25 cellular contexts compared by ENCODE assay signal in the genomic region with DNA sequence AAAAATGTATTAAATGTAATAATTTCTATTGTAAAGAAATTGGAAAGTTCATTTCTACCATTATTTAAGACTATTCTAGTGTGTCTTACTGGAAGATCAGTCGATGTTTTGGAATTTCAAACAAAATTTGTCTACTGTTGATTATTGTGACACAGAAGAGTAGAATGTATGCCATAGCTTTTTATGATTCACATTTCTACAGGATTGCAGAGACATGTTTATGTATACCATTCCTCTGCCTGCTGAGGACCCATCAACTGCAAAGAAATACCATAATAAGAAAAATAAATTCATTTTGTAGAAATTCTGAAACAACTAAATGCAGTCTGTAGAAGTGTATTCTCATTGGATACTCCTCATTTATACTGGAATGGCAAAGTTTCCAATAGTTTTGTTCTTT.
"Had no signal": no experiment of that assay in that cellular context is flagged by ENCODE, and none has a peak within 500 bp of the region (broad histone marks: within the 10 kb centered on the region; RNA-seq: fewer than 3 reads in every experiment).

No MANE protein-coding gene starts in this region.

- H3K9me3 Mint-ChIP-seq: activated CD4-positive, alpha-beta memory T cell treated with anti-CD3 and anti-CD28 coated beads, Interleukin-2, amount 10 ng/mL, durations not matched to agents 7 days and 5 days; activated naive CD8-positive, alpha-beta T cell treated with anti-CD3 and anti-CD28 coated beads, Interleukin-2, amount 10 ng/mL, durations not matched to agents 7 days and 5 days; activated T-helper 17 cell treated with anti-CD3 and anti-CD28 coated beads, Interleukin-2, amount 50 U/mL, for 72 hours; brain; memory B cell; WTC11 had no signal

- H3K27me3 Mint-ChIP-seq: activated CD4-positive, alpha-beta memory T cell treated with anti-CD3 and anti-CD28 coated beads, Interleukin-2, amount 10 ng/mL, durations not matched to agents 7 days and 5 days; activated CD8-positive, alpha-beta memory T cell treated with anti-CD3 and anti-CD28 coated beads, Interleukin-2, amount 10 ng/mL, durations not matched to agents 7 days and 5 days; activated naive CD8-positive, alpha-beta T cell treated with anti-CD3 and anti-CD28 coated beads, Interleukin-2, amount 10 ng/mL, durations not matched to agents 7 days and 5 days; activated T-helper 17 cell treated with anti-CD3 and anti-CD28 coated beads, Interleukin-2, amount 50 U/mL, for 72 hours; brain; central memory CD8-positive, alpha-beta T cell; memory B cell had no signal

- H3K27me3 ChIP-seq: esophagus squamous epithelium, gastrocnemius medialis, heart left ventricle, right atrium auricular region, suprapubic skin, vagina had no signal

- H3K27ac ChIP-seq: esophagus squamous epithelium, gastrocnemius medialis, heart left ventricle, prostate gland, right atrium auricular region, skin epidermis, suprapubic skin, vagina had no signal

- H3K4me3 ChIP-seq: esophagus squamous epithelium, gastrocnemius medialis, heart left ventricle, prostate gland, right atrium auricular region, skin epidermis, suprapubic skin, vagina had no signal

- H3K9me3 ChIP-seq: esophagus squamous epithelium, gastrocnemius medialis, heart left ventricle, prostate gland, right atrium auricular region, suprapubic skin, vagina had no signal

- ATAC-seq: activated CD8-positive, alpha-beta memory T cell treated with anti-CD3 and anti-CD28 coated beads, Interleukin-2, amount 10 ng/mL, durations not matched to agents 7 days and 5 days; activated T-helper 17 cell treated with anti-CD3 and anti-CD28 coated beads, Interleukin-2, amount 50 U/mL, for 72 hours; gastrocnemius medialis; heart left ventricle; left ventricle myocardium superior; stimulated activated naive CD8-positive, alpha-beta T cell treated with anti-CD3 and anti-CD28 coated beads, Interleukin-15, Interleukin-2, amounts not matched to agents 100 U/mL and 50 U/mL, for 24 hours; WTC11 had no signal

- H3K27ac Mint-ChIP-seq: activated CD4-positive, alpha-beta memory T cell treated with anti-CD3 and anti-CD28 coated beads, Interleukin-2, amount 10 ng/mL, durations not matched to agents 7 days and 5 days; activated CD8-positive, alpha-beta memory T cell treated with anti-CD3 and anti-CD28 coated beads, Interleukin-2, amount 10 ng/mL, durations not matched to agents 7 days and 5 days; activated naive CD8-positive, alpha-beta T cell treated with anti-CD3 and anti-CD28 coated beads, Interleukin-2, amount 10 ng/mL, durations not matched to agents 7 days and 5 days; activated T-helper 17 cell treated with anti-CD3 and anti-CD28 coated beads, Interleukin-2, amount 50 U/mL, for 72 hours; brain; memory B cell; WTC11 had no signal

- H3K4me1 ChIP-seq: esophagus squamous epithelium, gastrocnemius medialis, heart left ventricle, prostate gland, right atrium auricular region, suprapubic skin, vagina had no signal

- H3K4me1 Mint-ChIP-seq: activated CD4-positive, alpha-beta memory T cell treated with anti-CD3 and anti-CD28 coated beads, Interleukin-2, amount 10 ng/mL, durations not matched to agents 7 days and 5 days; activated CD8-positive, alpha-beta memory T cell treated with anti-CD3 and anti-CD28 coated beads, Interleukin-2, amount 10 ng/mL, durations not matched to agents 7 days and 5 days; activated naive CD8-positive, alpha-beta T cell treated with anti-CD3 and anti-CD28 coated beads, Interleukin-2, amount 10 ng/mL, durations not matched to agents 7 days and 5 days; activated T-helper 17 cell treated with anti-CD3 and anti-CD28 coated beads, Interleukin-2, amount 50 U/mL, for 72 hours; central memory CD8-positive, alpha-beta T cell; memory B cell had no signal

- H3K4me3 Mint-ChIP-seq: activated CD4-positive, alpha-beta memory T cell treated with anti-CD3 and anti-CD28 coated beads, Interleukin-2, amount 10 ng/mL, durations not matched to agents 7 days and 5 days; activated CD8-positive, alpha-beta memory T cell treated with anti-CD3 and anti-CD28 coated beads, Interleukin-2, amount 10 ng/mL, durations not matched to agents 7 days and 5 days; activated naive CD8-positive, alpha-beta T cell treated with anti-CD3 and anti-CD28 coated beads, Interleukin-2, amount 10 ng/mL, durations not matched to agents 7 days and 5 days; activated T-helper 17 cell treated with anti-CD3 and anti-CD28 coated beads, Interleukin-2, amount 50 U/mL, for 72 hours; brain; central memory CD8-positive, alpha-beta T cell; memory B cell; neural crest cell; WTC11 had no signal

- DNase-seq: activated CD4-positive, alpha-beta memory T cell treated with anti-CD3 and anti-CD28 coated beads, Interleukin-2, amount 10 ng/mL, durations not matched to agents 7 days and 5 days; activated CD4-positive, alpha-beta T cell treated with anti-CD3 and anti-CD28 coated beads for 48 hours; activated CD8-positive, alpha-beta memory T cell treated with anti-CD3 and anti-CD28 coated beads, Interleukin-2, amount 10 ng/mL, durations not matched to agents 7 days and 5 days; activated naive CD4-positive, alpha-beta T cell treated with Interleukin-2 at 50 U/mL for 16 hours; activated naive CD8-positive, alpha-beta T cell treated with anti-CD3 and anti-CD28 coated beads, Interleukin-2, amount 10 ng/mL, durations not matched to agents 7 days and 5 days; anterior cingulate cortex; cortex of kidney; effector CD4-positive, alpha-beta T cell; esophagus squamous epithelium; gastrocnemius medialis; heart left ventricle; kidney glomerular epithelial cell; left ventricle myocardium superior; stimulated activated naive CD8-positive, alpha-beta T cell treated with anti-CD3 and anti-CD28 coated beads, Interleukin-15, Interleukin-2, amounts not matched to agents 100 U/mL and 50 U/mL, for 24 hours had no signal

- H3K36me3 Mint-ChIP-seq: activated CD8-positive, alpha-beta memory T cell treated with anti-CD3 and anti-CD28 coated beads, Interleukin-2, amount 10 ng/mL, durations not matched to agents 7 days and 5 days; activated naive CD8-positive, alpha-beta T cell treated with anti-CD3 and anti-CD28 coated beads, Interleukin-2, amount 10 ng/mL, durations not matched to agents 7 days and 5 days; brain; memory B cell; WTC11 had no signal
